9 cellular contexts compared by ENCODE assay signal in genomic region chrX:55490121-55490520, GRCh38. TPM values are rescaled to one million over a fixed set of nuclear protein-coding genes. Genes with fewer than 3 reads are reported as not detected.
DNase-seq lines count a peak whose midpoint lies in the region; ATAC-seq, FAIRE-seq and TF ChIP-seq lines count a peak whose summit lies in the region.
"Had no signal": no experiment of that assay in that cellular context is flagged by ENCODE, and none has a peak within 500 bp of the region (broad histone marks: within the 10 kb centered on the region; RNA-seq: fewer than 3 reads in every experiment).

No MANE protein-coding gene starts in this region.

- peak overlapping the region; percentile 55 to 63 for H3K4me3 ChIP-seq in right atrium auricular region
- H3K4me3 ChIP-seq in breast epithelium = peak overlapping the region; percentile 63 to 77 (median 66)
- peak overlapping the region in 1 of 2 donors; percentile 80 for H3K4me3 ChIP-seq in mucosa of rectum (ENCODE audit: low read length in 2 of 2)
- H3K4me3 ChIP-seq in uterus = peak overlapping the region; percentile 53 to 83

- peak overlapping the region in 1 of 2 donors; percentile 74 for H3K9ac ChIP-seq in mucosa of rectum (ENCODE audit: low read depth in 1 of 2, low read length in 2 of 2)

- H3K4me1 ChIP-seq in right atrium auricular region (peaks cover 0 to 5% of the 10 kb centered on the region in 2 donors), breast epithelium (no peaks in the 10 kb centered on the region), mucosa of rectum (ENCODE audit: control insufficient read depth in 2 of 2, insufficient read depth in 2 of 2, low read length in 2 of 2) (peaks cover 2 to 3% of the 10 kb centered on the region in 2 donors), uterus (no peaks in the 10 kb centered on the region)

- TF ChIP-seq CTCF in right atrium auricular region (IDR thresholded peaks at IDR 0.05) (no peak), breast epithelium (IDR thresholded peaks at IDR 0.05) (no peak), uterus (IDR thresholded peaks at IDR 0.05) (no peak)

- no peaks in the 10 kb centered on the region for H3K9me3 ChIP-seq in right atrium auricular region
- H3K9me3 ChIP-seq in breast epithelium = no peaks in the 10 kb centered on the region
- H3K9me3 ChIP-seq in mucosa of rectum (ENCODE audit: control insufficient read depth in 2 of 2, low read length in 2 of 2) = no peaks in the 10 kb centered on the region
- H3K9me3 ChIP-seq in uterus = no peaks in the 10 kb centered on the region

- intact Hi-C loops in Right ventricle myocardium superior (cut with DNase I) = no loop called here
- intact Hi-C loops in breast epithelium (cut with DNase I; ENCODE audit: low total_unique reads) = no loop called here
- intact Hi-C loops in uterus (cut with DNase I; ENCODE audit: low total_unique reads) = no loop called here

- no peak for FAIRE-seq in RCC 7860 (lab: Jason Lieb, UNC)
- FAIRE-seq: islet of Langerhans had no signal

- DNase-seq in right atrium auricular region (ENCODE audit: low spot score) (no peak), Right ventricle myocardium superior (no peak), breast epithelium (ENCODE audit: low spot score in 2 of 2) (no peak), uterus (no peak), RCC 7860 (ENCODE audit: low spot score) (no peak), H4 (ENCODE audit: low spot score) (no peak), NCI-H146 (lab: John Stamatoyannopoulos, UW) (no peak)

- H3K27ac ChIP-seq in right atrium auricular region (peak overlapping the region; percentile 92 to 93), breast epithelium (peak overlapping the region; percentile 93 to 97), mucosa of rectum (ENCODE audit: low read depth in 2 of 2, low read length in 2 of 2) (peak overlapping the region; percentile 82 to 86), uterus (peak overlapping the region; percentile 96 to 98)

- no peaks in the 10 kb centered on the region for H3K27me3 ChIP-seq in right atrium auricular region
- H3K27me3 ChIP-seq in breast epithelium = peaks cover 3 to 25% of the 10 kb centered on the region in 2 donors
- H3K27me3 ChIP-seq in mucosa of rectum (ENCODE audit: control insufficient read depth in 2 of 2, insufficient read depth in 2 of 2, low read length in 2 of 2) = peaks cover 0 to 6% of the 10 kb centered on the region in 2 donors
- no peaks in the 10 kb centered on the region for H3K27me3 ChIP-seq in uterus

- H3K36me3 ChIP-seq in right atrium auricular region (no peaks in the 10 kb centered on the region), breast epithelium (peaks cover 3% of the 10 kb centered on the region), mucosa of rectum (ENCODE audit: control insufficient read depth in 2 of 2, insufficient read depth in 2 of 2, low read length in 2 of 2) (no peaks in the 10 kb centered on the region), uterus (no peaks in the 10 kb centered on the region)

- no peak for ATAC-seq in Right ventricle myocardium superior (ENCODE audit: poor library complexity)

- no peak for TF ChIP-seq POLR2A in breast epithelium (IDR thresholded peaks at IDR 0.05)
- TF ChIP-seq POLR2A in uterus (IDR thresholded peaks at IDR 0.05) = no peak

RNA-seq across cellular contexts. Expression of gene USP51, which starts 0.5 kb away (rescaled TPM):
- total RNA-seq in right atrium auricular region (1 to 10 TPM; 1.7 to 2.2 TPM), Right ventricle myocardium superior (1.6 TPM), breast epithelium (1 to 10 TPM in 2 of 3 donors, under 1 TPM in 1; 0.66 to 4.0 (median 1.9) TPM), uterus (1 to 10 TPM in 3 of 4 donors, under 1 TPM in 1; 0.26 to 8.2 (median 4.4) TPM)
- 0.78 and 0.91 TPM in 2 replicates for total RNA-seq in H4 (2014; rRNA removed; shearing (Covaris generic))

RNA-seq across cellular contexts. Expression of gene MAGEH1, which starts 38.2 kb away (rescaled TPM):
- total RNA-seq in right atrium auricular region (10 to 100 TPM; 26.7 to 28.2 TPM), Right ventricle myocardium superior (9.5 TPM), breast epithelium (10 to 100 TPM; 23.0 to 37.4 (median 32.3) TPM), uterus (10 to 100 TPM; 36.9 to 99.6 (median 66.5) TPM)
- 44.3 and 44.5 TPM in 2 replicates for total RNA-seq in H4 (2014; rRNA removed; shearing (Covaris generic))
